ENCODE assay signal across 9 cellular contexts in the genomic region with DNA sequence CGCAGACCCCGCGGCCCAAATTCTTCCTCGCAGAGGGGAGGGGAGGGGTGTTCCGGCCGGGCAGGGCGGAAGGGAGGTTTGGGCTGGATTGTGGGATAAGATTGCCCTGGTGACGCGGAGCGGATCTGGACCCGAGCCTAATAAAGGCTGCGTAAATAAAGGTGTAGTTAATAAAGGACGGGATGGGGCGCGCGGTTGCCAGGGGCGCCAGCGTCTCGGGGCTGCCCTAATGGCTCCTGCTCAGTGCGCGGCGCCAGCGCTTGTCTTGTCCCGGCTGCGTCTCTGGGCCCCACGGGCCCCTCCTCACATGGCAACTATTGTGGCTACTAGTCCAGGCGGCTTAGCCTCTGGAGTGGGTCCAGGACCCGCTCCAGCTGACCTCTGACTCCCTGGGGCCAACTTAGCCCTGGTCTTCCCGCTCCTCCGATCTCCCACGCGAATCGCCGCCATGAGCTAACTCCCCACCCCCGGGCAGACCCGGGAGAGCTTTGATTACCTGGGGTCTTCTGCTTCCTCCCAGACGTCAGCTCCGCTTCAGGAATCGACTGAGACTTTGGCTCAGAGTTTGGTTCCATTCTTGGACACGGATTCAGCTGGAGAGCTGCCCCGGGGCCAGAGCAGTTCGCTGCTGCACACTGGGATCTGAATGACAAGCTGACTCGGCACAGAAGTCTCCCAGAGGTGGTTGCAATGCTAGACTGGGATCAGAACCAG. TPM values are rescaled to one million over a fixed set of nuclear protein-coding genes. Genes with fewer than 3 reads are reported as not detected.
DNase-seq lines count a peak whose midpoint lies in the region; ATAC-seq, FAIRE-seq and TF ChIP-seq lines count a peak whose summit lies in the region.
"Had no signal": no experiment of that assay in that cellular context is flagged by ENCODE, and none has a peak within 500 bp of the region (broad histone marks: within the 10 kb centered on the region; RNA-seq: fewer than 3 reads in every experiment).

No MANE protein-coding gene starts in this region.

- H3K9ac ChIP-seq in GM12878 (ENCODE audit: control insufficient read depth, insufficient read depth, low read length): peak overlapping the region; percentile 21; the same call in 1 of the 2 replicates

- RAD21 ChIA-PET in GM12878 (lab: Charles Lee; ENCODE audit: unreplicated experiment): interaction anchor here (0.6 to 5.4 kb wide), 6 partner anchors 8 to 169 kb away, joined by 3 to 67 read pairs (median 4); no protein-coding TSS in a partner anchor

- H3K36me3 Mint-ChIP-seq in MCF 10A (ENCODE audit: insufficient read depth, unreplicated experiment): no peaks in the 10 kb centered on the region

- no peaks in the 10 kb centered on the region for H3K79me2 ChIP-seq in GM12878 (ENCODE audit: control insufficient read depth, insufficient read depth, low read length)

- ATAC-seq in GM12878 (no peak), lower lobe of right lung (peak; percentile 40 to 52)

- SMC1A ChIA-PET in GM12878 (lab: Charles Lee; ENCODE audit: uncharacterized antibody, unreplicated experiment): interaction anchor here (0.7 to 6.2 kb wide), 13 partner anchors 13 to 299 kb away, joined by 3 to 87 read pairs (median 3); no protein-coding TSS in a partner anchor

- FAIRE-seq in GM12878 (lab: Jason Lieb, UNC): no peak

- no peak overlapping the region for H3K27ac Mint-ChIP-seq in MCF 10A (ENCODE audit: low read depth, unreplicated experiment)

- no peaks in the 10 kb centered on the region for H3K27me3 Mint-ChIP-seq in MCF 10A (ENCODE audit: insufficient read depth, unreplicated experiment)

- 11% methylated on average over 40 of the region's 43 CpGs for WGBS in GM12878 (ENCODE audit: insufficient coverage, insufficient replicate concordance, low lambda C conversion rate, missing lambda C conversion rate)

- in situ Hi-C loops in GM12878 (cut with MboI): loop anchor here (5.0 kb wide), 1 partner anchor 167 kb away; no protein-coding TSS in a partner anchor

- H3K36me3 ChIP-seq in breast epithelium: no peaks in the 10 kb centered on the region
- H3K36me3 ChIP-seq in GM12878 (ENCODE audit: control insufficient read depth in 2 of 2, insufficient read depth in 2 of 2, low read length in 1 of 2): no peaks in the 10 kb centered on the region
- H3K36me3 ChIP-seq in lower lobe of right lung: no peaks in the 10 kb centered on the region
- H3K36me3 ChIP-seq in uterus: no peaks in the 10 kb centered on the region

- no peak for TF ChIP-seq EP300 in GM12878 (IDR thresholded peaks at IDR 0.05; ENCODE audit: borderline replicate concordance in 1 of 2, control insufficient read depth in 1 of 2, low read depth in 2 of 2, low read length in 2 of 2)

- peak overlapping the region; percentile 58 to 72 (median 65) for H3K4me3 ChIP-seq in breast epithelium
- no peak overlapping the region; the same call in 1 of the 2 replicates for H3K4me3 ChIP-seq in GM12878
- H3K4me3 ChIP-seq in lower lobe of right lung: peak overlapping the region; percentile 60
- peak overlapping the region; percentile 42 to 45 for H3K4me3 ChIP-seq in uterus

- POLR2A ChIA-PET in MCF 10A (lab: Yijun Ruan, JAX) (interaction anchor here (0.7 to 2.4 kb wide), 2 partner anchors 15 to 169 kb away, joined by 5 to 11 read pairs; no protein-coding TSS in a partner anchor), GM12878 (lab: Charles Lee) (no interaction called here)

- TF ChIP-seq CTCF in breast epithelium (IDR thresholded peaks at IDR 0.05) (no peak), MCF 10A (IDR thresholded peaks at IDR 0.05; ENCODE audit: unreplicated experiment) (no peak), GM12878 (IDR thresholded peaks at IDR 0.05 in 2 of 3, conservative IDR thresholded peaks at IDR 0.05 in 1 of 3; ENCODE audit: control insufficient read depth in 2 of 3, extremely low read depth in 1 of 3, insufficient read depth in 1 of 3, low read depth in 3 of 3, low read length in 3 of 3) (no peak), lower lobe of right lung (IDR thresholded peaks at IDR 0.05) (no peak), uterus (IDR thresholded peaks at IDR 0.05) (no peak)

- H2AFZ ChIP-seq in GM12878 (ENCODE audit: control insufficient read depth, low read depth, low read length): peak overlapping the region; percentile 72

- H4K20me1 ChIP-seq in GM12878 (ENCODE audit: control insufficient read depth, insufficient read depth): no peaks in the 10 kb centered on the region

- peak overlapping the region; percentile 67 to 82 for H3K27ac ChIP-seq in breast epithelium
- no peak overlapping the region for H3K27ac ChIP-seq in GM12878 (ENCODE audit: control insufficient read depth, insufficient read depth)
- H3K27ac ChIP-seq in lower lobe of right lung: peak overlapping the region; percentile 49
- peak overlapping the region in 1 of 2 donors; percentile 36 for H3K27ac ChIP-seq in uterus

- H3K4me2 ChIP-seq in GM12878 (ENCODE audit: control insufficient read depth, insufficient read depth): peak overlapping the region; percentile 54

- TF ChIP-seq POLR2A in breast epithelium (IDR thresholded peaks at IDR 0.05): no peak
- no peak for TF ChIP-seq POLR2A in GM12878 (IDR thresholded peaks at IDR 0.05; ENCODE audit: low read depth, low read length)
- no peak for TF ChIP-seq POLR2A in uterus (IDR thresholded peaks at IDR 0.05)

- TF ChIP-seq RAD21 in GM12878 (IDR thresholded peaks at IDR 0.05; ENCODE audit: insufficient read depth, low read depth, low read length): no peak

- H3K4me1 Mint-ChIP-seq in MCF 10A (ENCODE audit: insufficient read depth, unreplicated experiment): no peaks in the 10 kb centered on the region

- intact Hi-C loops in breast epithelium (cut with DNase I; ENCODE audit: low total_unique reads): loop anchor here (10.0 kb wide), 1 partner anchor 169 kb away; no protein-coding TSS in a partner anchor
- intact Hi-C loops in MCF 10A (cut with micrococcal nuclease): loop anchor here (2.0 to 5.0 kb wide), 3 partner anchors 159 to 753 kb away; no protein-coding TSS in a partner anchor
- intact Hi-C loops in GM12878 (cut with micrococcal nuclease; ENCODE audit: unreplicated experiment): loop anchor here (5.0 to 10.0 kb wide), 5 partner anchors 92 to 749 kb away; no protein-coding TSS in a partner anchor
- intact Hi-C loops in lower lobe of right lung (cut with DNase I): loop anchor here (5.0 kb wide), 1 partner anchor 167 kb away; no protein-coding TSS in a partner anchor
- intact Hi-C loops in uterus (cut with DNase I; ENCODE audit: low total_unique reads): no loop called here

- no peaks in the 10 kb centered on the region for H3K27me3 ChIP-seq in breast epithelium
- H3K27me3 ChIP-seq in GM12878 (replicated peaks in 1 of 2; ENCODE audit: control insufficient read depth in 2 of 2, insufficient read depth in 2 of 2, low read length in 1 of 2): no peaks in the 10 kb centered on the region
- peaks cover 20% of the 10 kb centered on the region for H3K27me3 ChIP-seq in lower lobe of right lung (ENCODE audit: low read depth)
- no peaks in the 10 kb centered on the region for H3K27me3 ChIP-seq in uterus

- H3K9me3 Mint-ChIP-seq in MCF 10A (ENCODE audit: unreplicated experiment): no peaks in the 10 kb centered on the region

- DNase-seq in breast epithelium (ENCODE audit: low spot score in 2 of 2): peak in 1 of 2 donors; percentile 57
- DNase-seq in MCF 10A (ENCODE audit: unreplicated experiment): no peak
- DNase-seq in GM12878 (ENCODE audit: low read depth, low spot score): no peak
- peak; percentile 53 for DNase-seq in lower lobe of right lung
- DNase-seq in uterus: peak; percentile 17 to 22
- DNase-seq in hippocampal formation (lab: John Stamatoyannopoulos, UW): no peak
- DNase-seq in NOMO-1 (lab: John Stamatoyannopoulos, UW; ENCODE audit: unreplicated experiment in 2 of 2): no peak
- DNase-seq in stimulated activated CD4-positive, alpha-beta T cell treated with anti-CD3 and anti-CD28 coated beads, Interleukin-12 subunit alpha, Interleukin-12 subunit beta, amount 100 ng/mL, for 4 hours: no peak

- no peaks in the 10 kb centered on the region for H3K4me1 ChIP-seq in breast epithelium
- no peaks in the 10 kb centered on the region for H3K4me1 ChIP-seq in GM12878 (ENCODE audit: control insufficient read depth, insufficient read depth, low read length)
- H3K4me1 ChIP-seq in lower lobe of right lung: peaks cover 5% of the 10 kb centered on the region
- no peaks in the 10 kb centered on the region for H3K4me1 ChIP-seq in uterus

- CTCF ChIA-PET in MCF 10A (lab: Yijun Ruan, JAX) (interaction anchor here (0.7 to 6.2 kb wide), 18 partner anchors 9 to 442 kb away, joined by 3 to 93 read pairs (median 4); partner anchors contain the start of gene B4GALT6), GM12878 (lab: Yijun Ruan, JAX) (interaction anchor here (1.0 to 6.2 kb wide), 24 partner anchors 9 to 300 kb away, joined by 3 to 224 read pairs (median 6); no protein-coding TSS in a partner anchor)

- BruUV-seq in MCF 10A (replicated peaks; lab: Mats Ljungman, UMichigan) (no TSS peak), GM12878 (replicated peaks; lab: Mats Ljungman, UMichigan) (no TSS peak)

- H3K9me3 ChIP-seq in breast epithelium (peaks cover 0 to 2% of the 10 kb centered on the region in 2 donors), GM12878 (replicated peaks; ENCODE audit: control insufficient read depth, insufficient read depth, low read length) (no peaks in the 10 kb centered on the region; the same call in 1 of the 3 replicates), lower lobe of right lung (peaks cover 3% of the 10 kb centered on the region), uterus (peaks cover 0 to 3% of the 10 kb centered on the region in 2 donors)

- no peak overlapping the region for H3K4me3 Mint-ChIP-seq in MCF 10A (ENCODE audit: unreplicated experiment)

RNA-seq across cellular contexts. Expression of gene SLC25A52, which starts 36.5 kb away (rescaled TPM):
- total RNA-seq in breast epithelium: under 1 TPM in 1 of 3 donors, not detected in 2; 0.59 TPM
- total RNA-seq in MCF 10A (2022): not detected in 2 replicates
- total RNA-seq in GM12878 (2013; cell fraction: nucleolus; rRNA removed): 0.66 and 0.84 TPM in 2 replicates
- not detected in 2 replicates for total RNA-seq in GM12878 (2014; rRNA removed)
- not detected in 2 replicates for total RNA-seq in GM12878 (2014; rRNA removed; fragmentation: Illumina TruSeq; extraction: Trizol)
- not detected in 2 replicates for total RNA-seq in GM12878 (2021)
- polyA plus RNA-seq in GM12878 (2011; ENCODE audit: low read depth): not detected
- polyA plus RNA-seq in GM12878 (2011; rRNA removed): 0.09 TPM in 1 of 2 replicates, not detected in the other
- not detected in 2 replicates for polyA plus RNA-seq in GM12878 (2011; cell fraction: cytosol; rRNA removed)
- polyA plus RNA-seq in GM12878 (2011; cell fraction: nucleus; rRNA removed): not detected in 2 replicates
- not detected in 2 replicates for polyA plus RNA-seq in GM12878 (2012)
- polyA plus RNA-seq in GM12878 (2014; fragmentation: Illumina TruSeq; extraction: Trizol): not detected in 2 replicates
- not detected for polyA plus RNA-seq in GM12878 (2014; fragmentation: Nextera tagmentation; extraction: Ambion mirVana)
- not detected in 2 replicates for polyA plus RNA-seq in GM12878 (2014; rRNA removed)
- not detected for polyA plus RNA-seq in GM12878 (2016; fragmentation: Nextera tagmentation; extraction: Ambion mirVana)
- polyA minus RNA-seq in GM12878 (2011; rRNA and poly(A)+ RNA removed): 0.21 TPM in 1 of 2 replicates, not detected in the other
- polyA minus RNA-seq in GM12878 (2011; cell fraction: cytosol; rRNA and poly(A)+ RNA removed): not detected in 2 replicates
- polyA minus RNA-seq in GM12878 (2011; cell fraction: nucleus; rRNA and poly(A)+ RNA removed): not detected in 2 replicates
- not detected for total RNA-seq in lower lobe of right lung
- not detected for total RNA-seq in uterus
- total RNA-seq: pulmonary artery endothelial cell had no signal

RNA-seq across cellular contexts. Expression of gene B4GALT6, which starts 39.8 kb away (rescaled TPM):
- 1 to 10 TPM; 2.9 to 3.8 (median 3.0) TPM for total RNA-seq in breast epithelium
- 6.0 and 14.5 TPM in 2 replicates for total RNA-seq in MCF 10A (2022)
- total RNA-seq in GM12878 (2013; cell fraction: nucleolus; rRNA removed): 40.1 and 41.4 TPM in 2 replicates
- total RNA-seq in GM12878 (2014; rRNA removed): 14.8 and 17.8 TPM in 2 replicates
- total RNA-seq in GM12878 (2014; rRNA removed; fragmentation: Illumina TruSeq; extraction: Trizol): 20.8 and 21.9 TPM in 2 replicates
- total RNA-seq in GM12878 (2021): 43.0 and 44.5 TPM in 2 replicates
- 6.5 TPM for polyA plus RNA-seq in GM12878 (2011; ENCODE audit: low read depth)
- 47.4 and 82.7 TPM in 2 replicates for polyA plus RNA-seq in GM12878 (2011; rRNA removed)
- 11.0 and 15.6 TPM in 2 replicates for polyA plus RNA-seq in GM12878 (2011; cell fraction: cytosol; rRNA removed)
- 32.3 and 32.5 TPM in 2 replicates for polyA plus RNA-seq in GM12878 (2011; cell fraction: nucleus; rRNA removed)
- polyA plus RNA-seq in GM12878 (2012): 18.1 and 21.1 TPM in 2 replicates
- polyA plus RNA-seq in GM12878 (2014; fragmentation: Illumina TruSeq; extraction: Trizol): 35.7 and 48.3 TPM in 2 replicates
- polyA plus RNA-seq in GM12878 (2014; fragmentation: Nextera tagmentation; extraction: Ambion mirVana): 10 to 100 TPM; 13.4 to 14.1 TPM
- 20.2 and 21.3 TPM in 2 replicates for polyA plus RNA-seq in GM12878 (2014; rRNA removed)
- 10 to 100 TPM; 11.9 to 13.6 TPM for polyA plus RNA-seq in GM12878 (2016; fragmentation: Nextera tagmentation; extraction: Ambion mirVana)
- 26.6 and 46.6 TPM in 2 replicates for polyA minus RNA-seq in GM12878 (2011; rRNA and poly(A)+ RNA removed)
- 24.7 and 28.3 TPM in 2 replicates for polyA minus RNA-seq in GM12878 (2011; cell fraction: cytosol; rRNA and poly(A)+ RNA removed)
- 15.2 and 19.9 TPM in 2 replicates for polyA minus RNA-seq in GM12878 (2011; cell fraction: nucleus; rRNA and poly(A)+ RNA removed)
- total RNA-seq in lower lobe of right lung: 4.6 TPM
- 10 to 100 TPM in 1 of 4 donors, 1 to 10 TPM in 3; 1.5 to 11.8 (median 3.9) TPM for total RNA-seq in uterus

Comparison
In these comparisons a context has a peak if more than half of its experiments do, and no peak if none do; other contexts are left out.
1. DNase-seq: peak in lower lobe of right lung (single experiment) and uterus (2 of 2); none in MCF 10A (single experiment), GM12878 (single experiment), hippocampal formation (0 of 2), NOMO-1 (0 of 2) and stimulated activated CD4-positive, alpha-beta T cell treated with anti-CD3 and anti-CD28 coated beads, Interleukin-12 subunit alpha, Interleukin-12 subunit beta, amount 100 ng/mL, for 4 hours (single experiment).